Comparison of ENCODE assay signal across 22 cellular contexts in genomic region chr19:10406191-10406590, GRCh38. TPM values are rescaled to one million over a fixed set of nuclear protein-coding genes. Genes with fewer than 3 reads are reported as not detected.
DNase-seq lines count a peak whose midpoint lies in the region; ATAC-seq and TF ChIP-seq lines count a peak whose summit lies in the region.
"Had no signal": no experiment of that assay in that cellular context is flagged by ENCODE, and none has a peak within 500 bp of the region (broad histone marks: within the 10 kb centered on the region; RNA-seq: fewer than 3 reads in every experiment).

No MANE protein-coding gene starts in this region.

- no peak overlapping the region for H3K4me3 ChIP-seq in BLaER1 treated with 17β-estradiol and CSF1 and Interleukin-3, amounts not matched to agents 10 nM and 100 nM
- no peak overlapping the region for H3K4me3 ChIP-seq in SK-N-MC
- no peak overlapping the region for H3K4me3 ChIP-seq in effector memory CD4-positive, alpha-beta T cell (ENCODE audit: insufficient read depth, low read depth, low read length, poor library complexity, severe bottlenecking)
- no peak overlapping the region for H3K4me3 ChIP-seq in mucosa of descending colon
- H3K4me3 ChIP-seq: body of pancreas, HAP-1, suprapubic skin had no signal

- H3K9me3 Mint-ChIP-seq in activated CD4-positive, alpha-beta T cell treated with anti-CD3 and anti-CD28 coated beads, Interleukin-2, amount 10 ng/mL, durations not matched to agents 24 days and 14 days = no peaks in the 10 kb centered on the region

- H3K27me3 Mint-ChIP-seq in activated CD4-positive, alpha-beta T cell treated with anti-CD3 and anti-CD28 coated beads, Interleukin-2, amount 10 ng/mL, durations not matched to agents 24 days and 14 days = no peaks in the 10 kb centered on the region

- peak overlapping the region; percentile 93 to 100 (median 98) for H3K4me2 ChIP-seq in BLaER1 treated with 17β-estradiol and CSF1 and Interleukin-3, amounts not matched to agents 10 nM and 100 nM

- intact Hi-C loops in activated CD4-positive, alpha-beta T cell treated with anti-CD3 and anti-CD28 coated beads, Interleukin-2, amount 10 ng/mL, durations not matched to agents 24 days and 14 days (cut with micrococcal nuclease) = no loop called here
- intact Hi-C loops in mucosa of descending colon (cut with DNase I, micrococcal nuclease) = no loop called here

- no peaks in the 10 kb centered on the region for H3K27me3 ChIP-seq in BLaER1 treated with 17β-estradiol and CSF1 and Interleukin-3, amounts not matched to agents 10 nM and 100 nM
- no peaks in the 10 kb centered on the region for H3K27me3 ChIP-seq in effector memory CD4-positive, alpha-beta T cell (replicated peaks; ENCODE audit: control insufficient read depth, insufficient read depth, low read length, poor library complexity, severe bottlenecking)

- peaks cover 76% of the 10 kb centered on the region for H3K4me1 Mint-ChIP-seq in activated CD4-positive, alpha-beta T cell treated with anti-CD3 and anti-CD28 coated beads, Interleukin-2, amount 10 ng/mL, durations not matched to agents 24 days and 14 days

- peak overlapping the region in 9 of 11 experiments; percentile 37 to 92 (median 80); a peak in 16 of 22 replicates for H3K27ac ChIP-seq in BLaER1 treated with 17β-estradiol and CSF1 and Interleukin-3, amounts not matched to agents 10 nM and 100 nM
- peak overlapping the region; percentile 60; the same call in 1 of the 2 replicates for H3K27ac ChIP-seq in SK-N-MC
- peak overlapping the region; percentile 36 for H3K27ac ChIP-seq in effector memory CD4-positive, alpha-beta T cell (ENCODE audit: insufficient read depth, low read length, poor library complexity, severe bottlenecking)
- H3K27ac ChIP-seq: body of pancreas, HL-60, suprapubic skin, WERI-Rb-1 had no signal

- H3K9me3 ChIP-seq in BLaER1 treated with 17β-estradiol and CSF1 and Interleukin-3, amounts not matched to agents 10 nM and 100 nM (replicated peaks in 1 of 11) = no peaks in the 10 kb centered on the region
- no peaks in the 10 kb centered on the region for H3K9me3 ChIP-seq in SK-N-MC (ENCODE audit: low read depth, low read length)
- H3K9me3 ChIP-seq in effector memory CD4-positive, alpha-beta T cell (ENCODE audit: control insufficient read depth, low read length) = no peaks in the 10 kb centered on the region
- no peaks in the 10 kb centered on the region for H3K9me3 ChIP-seq in mucosa of descending colon
- H3K9me3 ChIP-seq: BE2C, body of pancreas, HAP-1, heart left ventricle, suprapubic skin had no signal

- H3K27ac Mint-ChIP-seq in activated CD4-positive, alpha-beta T cell treated with anti-CD3 and anti-CD28 coated beads, Interleukin-2, amount 10 ng/mL, durations not matched to agents 24 days and 14 days = peak overlapping the region; percentile 97

- H3K36me3 ChIP-seq in BLaER1 treated with 17β-estradiol and CSF1 and Interleukin-3, amounts not matched to agents 10 nM and 100 nM = peaks cover 0 to 8% (median 5%) of the 10 kb centered on the region in 11 experiments; a peak in 11 of 22 replicates
- peaks cover 5% of the 10 kb centered on the region; the same call in 1 of the 2 replicates for H3K36me3 ChIP-seq in SK-N-MC (ENCODE audit: insufficient read depth, low read length)
- H3K36me3 ChIP-seq in effector memory CD4-positive, alpha-beta T cell (ENCODE audit: control insufficient read depth, insufficient read depth, low read length) = no peaks in the 10 kb centered on the region
- H3K36me3 ChIP-seq in mucosa of descending colon (ENCODE audit: low read depth) = no peaks in the 10 kb centered on the region
- H3K36me3 ChIP-seq: suprapubic skin had no signal

- H3K4me3 Mint-ChIP-seq in activated CD4-positive, alpha-beta T cell treated with anti-CD3 and anti-CD28 coated beads, Interleukin-2, amount 10 ng/mL, durations not matched to agents 24 days and 14 days = peak overlapping the region; percentile 99

- peaks cover 32% of the 10 kb centered on the region for H3K36me3 Mint-ChIP-seq in activated CD4-positive, alpha-beta T cell treated with anti-CD3 and anti-CD28 coated beads, Interleukin-2, amount 10 ng/mL, durations not matched to agents 24 days and 14 days (ENCODE audit: low read depth)

- H3K9ac ChIP-seq in BLaER1 treated with 17β-estradiol and CSF1 and Interleukin-3, amounts not matched to agents 10 nM and 100 nM = peak overlapping the region in 6 of 11 experiments; percentile 3 to 90 (median 26); a peak in 5 of 22 replicates
- no peak overlapping the region for H3K9ac ChIP-seq in SK-N-MC (ENCODE audit: insufficient read length)

- no peak for DNase-seq in activated CD4-positive, alpha-beta T cell treated with anti-CD3 and anti-CD28 coated beads, Interleukin-2, amount 10 ng/mL, durations not matched to agents 24 days and 14 days
- no peak for DNase-seq in activated CD4-positive, alpha-beta T cell treated with anti-CD3 and anti-CD28 coated beads, Interleukin-2, amount 50 U/mL, for 48 hours
- DNase-seq in SK-N-MC (ENCODE audit: low read depth, low spot score) (no peak), mucosa of descending colon (no peak), NCI-H1048 (lab: John Stamatoyannopoulos, UW) (no peak)
- no peak for DNase-seq in effector memory CD4-positive, alpha-beta T cell
- DNase-seq: BE2C, body of pancreas, DMS 273 treated with DMSO at 0.1 percent for 48 hours, erythroblast, heart left ventricle, left colon, mesenchymal stem cell, NCI-H1092 treated with DMSO at 0.1 percent for 48 hours, NCI-H1930, small intestine, WERI-Rb-1 had no signal

- H3K4me1 ChIP-seq in BLaER1 treated with 17β-estradiol and CSF1 and Interleukin-3, amounts not matched to agents 10 nM and 100 nM = peaks cover 73 to 82% (median 78%) of the 10 kb centered on the region in 10 experiments
- H3K4me1 ChIP-seq in effector memory CD4-positive, alpha-beta T cell (ENCODE audit: control insufficient read depth, insufficient read depth, low read length, poor library complexity, severe bottlenecking) = peaks cover 57% of the 10 kb centered on the region
- H3K4me1 ChIP-seq in mucosa of descending colon (ENCODE audit: low read depth) = peaks cover 25% of the 10 kb centered on the region
- H3K4me1 ChIP-seq: BE2C had no signal

- no peak for TF ChIP-seq CTCF in mucosa of descending colon (IDR thresholded peaks at IDR 0.05)

- ATAC-seq in mucosa of descending colon = no peak
- ATAC-seq in HG02840 (IDR thresholded peaks at IDR 0.05; ENCODE audit: low FRiP score, unreplicated experiment) = no peak
- ATAC-seq: body of pancreas, heart left ventricle, left colon had no signal

- peaks cover under 1 to 25% (median 15%) of the 10 kb centered on the region in 11 experiments; a peak in 20 of 22 replicates for H4K20me1 ChIP-seq in BLaER1 treated with 17β-estradiol and CSF1 and Interleukin-3, amounts not matched to agents 10 nM and 100 nM

RNA-seq across cellular contexts. Expression of gene CDC37, which starts 2.8 kb away (rescaled TPM):
- 304 and 310 TPM in 2 replicates for total RNA-seq in activated CD4-positive, alpha-beta T cell treated with anti-CD3 and anti-CD28 coated beads, Interleukin-2, amount 10 ng/mL, durations not matched to agents 24 days and 14 days
- 100 to 1,000 TPM; 125 to 179 (median 145) TPM for total RNA-seq in mucosa of descending colon

RNA-seq across cellular contexts. Expression of gene PDE4A, which starts 14.1 kb away (rescaled TPM):
- total RNA-seq in activated CD4-positive, alpha-beta T cell treated with anti-CD3 and anti-CD28 coated beads, Interleukin-2, amount 10 ng/mL, durations not matched to agents 24 days and 14 days = 55.3 and 58.0 TPM in 2 replicates
- 10 to 100 TPM in 2 of 3 donors, 1 to 10 TPM in 1; 7.0 to 27.4 (median 14.7) TPM for total RNA-seq in mucosa of descending colon

RNA-seq across cellular contexts. Expression of gene TYK2, which starts 25.8 kb away (rescaled TPM):
- total RNA-seq in activated CD4-positive, alpha-beta T cell treated with anti-CD3 and anti-CD28 coated beads, Interleukin-2, amount 10 ng/mL, durations not matched to agents 24 days and 14 days = 244 and 255 TPM in 2 replicates
- total RNA-seq in mucosa of descending colon = 100 to 1,000 TPM; 104 to 142 (median 123) TPM
